ENCODE assay signal across 9 cellular contexts in the genomic region with DNA sequence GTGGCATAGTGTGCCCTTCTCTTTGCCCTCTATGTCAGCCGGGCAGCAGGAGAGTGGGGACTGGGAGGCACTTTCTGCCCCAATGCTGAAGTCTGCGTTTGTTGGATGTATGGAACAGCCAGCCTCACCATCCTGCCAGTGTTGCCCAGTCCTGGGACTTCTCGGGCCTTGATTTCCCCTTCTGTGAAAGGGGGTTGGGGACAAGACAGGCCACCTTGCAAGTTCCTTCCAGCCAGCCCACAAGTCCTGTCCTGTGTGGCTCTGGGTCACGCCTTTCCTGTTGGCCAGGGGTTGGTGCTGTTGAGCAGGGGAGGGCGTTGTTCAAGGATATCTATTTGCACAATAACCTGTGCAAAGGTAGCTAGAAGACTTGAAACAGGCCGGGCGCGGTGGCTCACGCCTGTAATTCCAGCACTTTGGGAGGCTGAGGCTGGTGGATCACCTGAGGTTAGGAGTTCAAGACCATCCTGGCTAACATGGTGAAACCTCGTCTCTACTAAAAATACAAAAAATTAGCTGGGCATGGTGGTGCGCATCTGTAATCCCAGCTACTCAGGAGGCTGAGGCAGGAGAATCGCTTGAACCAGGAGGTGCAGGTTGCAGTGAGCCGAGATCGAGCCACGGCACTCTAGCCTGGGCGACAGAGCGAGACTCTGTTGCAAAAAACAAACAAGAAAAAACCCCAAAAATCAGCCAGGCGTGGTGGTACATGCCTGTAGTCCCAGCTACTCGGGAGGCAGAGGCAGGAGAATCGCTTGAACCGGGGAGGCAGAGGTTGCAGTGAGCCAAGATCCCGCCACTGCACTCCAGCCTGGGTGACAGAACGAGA. TPM values are rescaled to one million over a fixed set of nuclear protein-coding genes. Genes with fewer than 3 reads are reported as not detected.
DNase-seq lines count a peak whose midpoint lies in the region; ATAC-seq and TF ChIP-seq lines count a peak whose summit lies in the region.
"Not testable (repeated sequence)": the region's sequence is repeated elsewhere in the genome, so short reads cannot be mapped to it uniquely, and the experiment has no call there.
"Had no signal": no experiment of that assay in that cellular context is flagged by ENCODE, and none has a peak within 500 bp of the region (broad histone marks: within the 10 kb centered on the region; RNA-seq: fewer than 3 reads in every experiment).

No MANE protein-coding gene starts in this region.

- peak; percentile 10 for TF ChIP-seq CTCF in osteoblast (IDR thresholded peaks at IDR 0.05; ENCODE audit: extremely low read depth, low read depth, low read length)

- DNase-seq in GF-D8 (lab: John Stamatoyannopoulos, UW), result peak; percentile 28
- DNase-seq in LoVo (ENCODE audit: low spot score), result peak; percentile 21
- DNase-seq in RPMI8226, result peak; percentile 41
- DNase-seq in activated T-cell treated with anti-CD3 and anti-CD28 coated beads, Interleukin-2, amount 50 U/mL, for 72 hours; osteoblast (ENCODE audit: insufficient read length, low spot score, missing footprints): not testable (repeated sequence)

- not testable (repeated sequence) for ATAC-seq in activated T-cell treated with anti-CD3 and anti-CD28 coated beads, Interleukin-2, amount 50 U/mL, for 72 hours (replicated peaks in 1 of 2)

- H3K27ac Mint-ChIP-seq in activated T-cell treated with anti-CD3 and anti-CD28 coated beads, Interleukin-2, amount 50 U/mL, for 72 hours, result not testable (repeated sequence)

- H3K79me2 ChIP-seq in osteoblast (ENCODE audit: insufficient read depth, low read length), result peaks cover 57% of the 10 kb centered on the region

- H3K4me3 ChIP-seq in osteoblast (ENCODE audit: insufficient read depth, low read length), result not testable (repeated sequence)

- peaks cover 48% of the 10 kb centered on the region for H3K4me1 Mint-ChIP-seq in activated T-cell treated with anti-CD3 and anti-CD28 coated beads, Interleukin-2, amount 50 U/mL, for 72 hours (ENCODE audit: low read depth)

- not testable (repeated sequence) for H2AFZ ChIP-seq in osteoblast (ENCODE audit: low read length)

- peaks cover 50% of the 10 kb centered on the region for H4K20me1 ChIP-seq in osteoblast (ENCODE audit: insufficient read depth, low read length)

- H3K27me3 Mint-ChIP-seq in activated T-cell treated with anti-CD3 and anti-CD28 coated beads, Interleukin-2, amount 50 U/mL, for 72 hours (ENCODE audit: low read depth), result not testable (repeated sequence)

- not testable (repeated sequence) for H3K36me3 ChIP-seq in osteoblast (ENCODE audit: insufficient read depth, low read length)

- H3K27ac ChIP-seq in cingulate gyrus (ENCODE audit: low read depth, low read length), result peak overlapping the region; percentile 75
- peak overlapping the region; percentile 89 for H3K27ac ChIP-seq in layer of hippocampus (ENCODE audit: low read depth, low read length)
- not testable (repeated sequence) for H3K27ac ChIP-seq in osteoblast (ENCODE audit: low read depth, low read length)

- H3K36me3 Mint-ChIP-seq in activated T-cell treated with anti-CD3 and anti-CD28 coated beads, Interleukin-2, amount 50 U/mL, for 72 hours (ENCODE audit: insufficient read depth in 2 of 2), result not testable (repeated sequence)

- not testable (repeated sequence) for H3K4me2 ChIP-seq in osteoblast (ENCODE audit: insufficient read depth, low read length)

- peak overlapping the region; percentile 34 to 51 for H3K4me3 Mint-ChIP-seq in activated T-cell treated with anti-CD3 and anti-CD28 coated beads, Interleukin-2, amount 50 U/mL, for 72 hours

- not testable (repeated sequence) for H3K9me3 ChIP-seq in osteoblast (ENCODE audit: low read depth, low read length)

- not testable (repeated sequence) for H3K9me3 Mint-ChIP-seq in activated T-cell treated with anti-CD3 and anti-CD28 coated beads, Interleukin-2, amount 50 U/mL, for 72 hours

- not testable (repeated sequence) for H3K4me1 ChIP-seq in osteoblast (ENCODE audit: insufficient read depth, low read length)

- not testable (repeated sequence) for H3K27me3 ChIP-seq in layer of hippocampus (ENCODE audit: control insufficient read depth, insufficient read depth, low read length); osteoblast (ENCODE audit: insufficient read depth, low read length)

RNA-seq across cellular contexts. Expression of a gene that starts 2.9 kb away (rescaled TPM):
- total RNA-seq in activated T-cell treated with anti-CD3 and anti-CD28 coated beads, Interleukin-2, amount 50 U/mL, for 72 hours, result 100 to 1,000 TPM; 104 to 109 TPM
- total RNA-seq in osteoblast, result 93.1 and 114 TPM in 2 replicates

RNA-seq across cellular contexts. Expression of a gene that starts 17.1 kb away (rescaled TPM):
- not detected for total RNA-seq in activated T-cell treated with anti-CD3 and anti-CD28 coated beads, Interleukin-2, amount 50 U/mL, for 72 hours
- total RNA-seq in osteoblast, result not detected in 2 replicates
- total RNA-seq: activated CD8-positive, alpha-beta memory T cell treated with anti-CD3 and anti-CD28 coated beads for 36 hours had no signal

RNA-seq across cellular contexts. Expression of a gene that starts 36.4 kb away (rescaled TPM):
- 10 to 100 TPM; 14.5 to 17.2 TPM for total RNA-seq in activated T-cell treated with anti-CD3 and anti-CD28 coated beads, Interleukin-2, amount 50 U/mL, for 72 hours
- total RNA-seq in osteoblast, result 14.5 and 15.0 TPM in 2 replicates

RNA-seq across cellular contexts. Expression of a gene that starts 41.1 kb away (rescaled TPM):
- total RNA-seq in activated T-cell treated with anti-CD3 and anti-CD28 coated beads, Interleukin-2, amount 50 U/mL, for 72 hours, result not detected
- not detected in 2 replicates for total RNA-seq in osteoblast
- total RNA-seq: activated CD8-positive, alpha-beta memory T cell treated with anti-CD3 and anti-CD28 coated beads for 36 hours; lower leg skin had no signal

RNA-seq across cellular contexts. Expression of a gene that starts 50.6 kb away (rescaled TPM):
- total RNA-seq in activated T-cell treated with anti-CD3 and anti-CD28 coated beads, Interleukin-2, amount 50 U/mL, for 72 hours, result 1 to 10 TPM; 2.4 to 3.2 TPM
- under 0.01 and 0.36 TPM in 2 replicates for total RNA-seq in osteoblast
